In genomic region chr18:31950620-31951019, GRCh38 we compare ENCODE assay signal across 16 cellular contexts. TPM values are rescaled to one million over a fixed set of nuclear protein-coding genes. Genes with fewer than 3 reads are reported as not detected.
DNase-seq lines count a peak whose midpoint lies in the region; ATAC-seq and TF ChIP-seq lines count a peak whose summit lies in the region.
"Had no signal": no experiment of that assay in that cellular context is flagged by ENCODE, and none has a peak within 500 bp of the region (broad histone marks: within the 10 kb centered on the region; RNA-seq: fewer than 3 reads in every experiment).

No MANE protein-coding gene starts in this region.

- H3K79me2 ChIP-seq in mesendoderm (ENCODE audit: control insufficient read depth, insufficient read depth, low read length): no peaks in the 10 kb centered on the region

- in situ Hi-C loops in HAP-1 (cut with MboI; ENCODE audit: low sequenced_read_pairs): loop anchor here (25.0 kb wide), 1 partner anchor 213 kb away; no protein-coding TSS in a partner anchor

- WGBS in mesendoderm (ENCODE audit: extremely low coverage, insufficient coverage, low lambda C conversion rate): no CpG with 5 or more reads among the region's 3 CpGs

- BruUV-seq in Calu3 (replicated peaks; lab: Mats Ljungman, UMichigan): no TSS peak

- peak; percentile 9 for DNase-seq in Calu3
- DNase-seq in HAP-1 (ENCODE audit: low spot score in 2 of 2): peak; percentile 23 to 90
- peak; percentile 66 for DNase-seq in NCI-H69 (lab: John Stamatoyannopoulos, UW)
- DNase-seq in mesendoderm: peak; percentile 26
- DNase-seq in GM03348 (ENCODE audit: low spot score): no peak
- DNase-seq: ACHN, AML-193, COR-L47, DMS153, NCI-H2029, NCI-H524, OCI-M1, SIG-M5 had no signal

- H2AK5ac ChIP-seq in mesendoderm (ENCODE audit: low read length): no peak overlapping the region

- no peak for TF ChIP-seq CTCF in Calu3 (IDR thresholded peaks at IDR 0.05; ENCODE audit: unreplicated experiment)

- H2BK120ac ChIP-seq in mesendoderm (ENCODE audit: low read depth, low read length): peak overlapping the region; percentile 15

- ATAC-seq in HG02759 (IDR thresholded peaks at IDR 0.05; ENCODE audit: unreplicated experiment): no peak
- no peak for ATAC-seq in HG02642 (IDR thresholded peaks at IDR 0.05; ENCODE audit: poor library complexity, unreplicated experiment)
- ATAC-seq in GM21381 (IDR thresholded peaks at IDR 0.05; ENCODE audit: unreplicated experiment): no peak

- H3K9me3 ChIP-seq in HAP-1: no peaks in the 10 kb centered on the region

- H2BK5ac ChIP-seq in mesendoderm (ENCODE audit: low read length): no peak overlapping the region

- peak overlapping the region; percentile 22 for H3K4me3 Mint-ChIP-seq in Calu3 (ENCODE audit: low read depth, unreplicated experiment)

- H3K27me3 ChIP-seq in HAP-1 (ENCODE audit: low read depth): no peaks in the 10 kb centered on the region
- H3K27me3 ChIP-seq in mesendoderm (ENCODE audit: insufficient read depth, low read length, poor library complexity): no peaks in the 10 kb centered on the region

- H3K4me3 ChIP-seq in HAP-1 (no peak overlapping the region), mesendoderm (ENCODE audit: low read length) (no peak overlapping the region)

- peak overlapping the region; percentile 34 for H3K27ac Mint-ChIP-seq in Calu3 (ENCODE audit: unreplicated experiment)

- intact Hi-C loops in Calu3 (cut with micrococcal nuclease; ENCODE audit: unreplicated experiment): no loop called here

- H3K18ac ChIP-seq in mesendoderm (ENCODE audit: low read length): no peak overlapping the region

- H3K9ac ChIP-seq in mesendoderm (ENCODE audit: low read length): no peak overlapping the region

- H3K23ac ChIP-seq in mesendoderm (ENCODE audit: low read length): no peak overlapping the region

- peaks cover 3% of the 10 kb centered on the region for H3K9me3 Mint-ChIP-seq in Calu3 (ENCODE audit: low read depth, unreplicated experiment)

- no peak overlapping the region for H4K8ac ChIP-seq in mesendoderm (ENCODE audit: low read depth, low read length)

- no peak overlapping the region for H4K5ac ChIP-seq in mesendoderm (ENCODE audit: low read length)

- H3K36me3 Mint-ChIP-seq in Calu3 (ENCODE audit: insufficient read depth, unreplicated experiment): peaks cover 6% of the 10 kb centered on the region

- H3K4me1 Mint-ChIP-seq in Calu3 (ENCODE audit: low read depth, unreplicated experiment): peaks cover 35% of the 10 kb centered on the region

- no peaks in the 10 kb centered on the region for H3K79me1 ChIP-seq in mesendoderm (ENCODE audit: low read length)

- CTCF ChIA-PET in Calu3 (lab: Charles Lee): no interaction called here

- H3K36me3 ChIP-seq in HAP-1 (replicated peaks) (no peaks in the 10 kb centered on the region), mesendoderm (ENCODE audit: control insufficient read depth, insufficient read depth, low read length) (no peaks in the 10 kb centered on the region)

- H2BK15ac ChIP-seq in mesendoderm (replicated peaks; ENCODE audit: low read depth): no peak overlapping the region

- no peaks in the 10 kb centered on the region for H3K27me3 Mint-ChIP-seq in Calu3 (ENCODE audit: unreplicated experiment)

- H3K56ac ChIP-seq in mesendoderm (ENCODE audit: low read length): peak overlapping the region; percentile 10

- H3K27ac ChIP-seq in mesendoderm (ENCODE audit: low read depth, low read length): no peak overlapping the region

- H3K4me1 ChIP-seq in HAP-1 (peaks cover 14% of the 10 kb centered on the region), mesendoderm (ENCODE audit: control insufficient read depth, low read depth, low read length) (peaks cover 2% of the 10 kb centered on the region)

- no peak overlapping the region for H3K4me2 ChIP-seq in mesendoderm (ENCODE audit: low read length)

- H3K4ac ChIP-seq in mesendoderm (ENCODE audit: low read depth, low read length): no peak overlapping the region

RNA-seq across cellular contexts. Expression of gene TRAPPC8, which starts 7.7 kb away (rescaled TPM):
- total RNA-seq in Calu3 (2022): 38.0 and 40.1 TPM in 2 replicates
- polyA plus RNA-seq in mesendoderm (2013, experiment 1 of 2): 28.2 TPM
- polyA plus RNA-seq in mesendoderm (2013, experiment 2 of 2): 26.4 TPM
